16 cellular contexts compared by ENCODE assay signal in genomic region chr5:56106837-56107236, GRCh38.
"Had no signal": no experiment of that assay in that cellular context is flagged by ENCODE, and none has a peak within 500 bp of the region (broad histone marks: within the 10 kb centered on the region; RNA-seq: fewer than 3 reads in every experiment).

No MANE protein-coding gene starts in this region.

- H3K36me3 ChIP-seq: ascending aorta, lower lobe of right lung, thoracic aorta, upper lobe of left lung had no signal

- H3K36me3 Mint-ChIP-seq: natural killer cell; stimulated activated memory B cell treated with anti-CD40 and anti-IgM and Interleukin-4, amounts not matched to agents 10 μg/mL and 1 μg/mL and 100 μg/mL, for 72 hours had no signal

- H3K4me3 ChIP-seq: ascending aorta, coronary artery, lower lobe of right lung, smooth muscle cell, thoracic aorta, upper lobe of left lung had no signal

- H3K79me2 ChIP-seq: parathyroid adenoma had no signal

- H3K27ac ChIP-seq: ascending aorta, coronary artery, lower lobe of right lung, parathyroid adenoma, thoracic aorta, upper lobe of left lung had no signal

- H3K27ac Mint-ChIP-seq: natural killer cell; stimulated activated memory B cell treated with anti-CD40 and anti-IgM and Interleukin-4, amounts not matched to agents 10 μg/mL and 1 μg/mL and 100 μg/mL, for 72 hours had no signal

- H3K9ac ChIP-seq: parathyroid adenoma had no signal

- H3K4me1 Mint-ChIP-seq: natural killer cell; stimulated activated memory B cell treated with anti-CD40 and anti-IgM and Interleukin-4, amounts not matched to agents 10 μg/mL and 1 μg/mL and 100 μg/mL, for 72 hours had no signal

- H2AFZ ChIP-seq: parathyroid adenoma had no signal

- H3K4me3 Mint-ChIP-seq: natural killer cell; stimulated activated memory B cell treated with anti-CD40 and anti-IgM and Interleukin-4, amounts not matched to agents 10 μg/mL and 1 μg/mL and 100 μg/mL, for 72 hours had no signal

- H3K9me3 ChIP-seq: ascending aorta, lower lobe of right lung, thoracic aorta, upper lobe of left lung had no signal

- H3K27me3 ChIP-seq: ascending aorta, upper lobe of left lung had no signal

- H3K9me3 Mint-ChIP-seq: natural killer cell; stimulated activated memory B cell treated with anti-CD40 and anti-IgM and Interleukin-4, amounts not matched to agents 10 μg/mL and 1 μg/mL and 100 μg/mL, for 72 hours; T-helper 2 cell treated with Interferon-gamma antibody and Interleukin-4, amounts not matched to agents 5 μg/mL and 100 μg/mL, for 36 hours had no signal

- ATAC-seq: lower lobe of right lung; natural killer cell; sciatic nerve; stimulated activated memory B cell treated with anti-CD40 and anti-IgM and Interleukin-4, amounts not matched to agents 10 μg/mL and 1 μg/mL and 100 μg/mL, for 72 hours had no signal

- H3K4me1 ChIP-seq: ascending aorta, parathyroid adenoma had no signal

- DNase-seq: activated gamma-delta T cell; erythroblast; hypothalamus; islet precursor cell; lower lobe of right lung; natural killer cell; stimulated activated CD4-positive, alpha-beta T cell treated with anti-CD3 and anti-CD28 coated beads, Interleukin-4, amount 100 ng/mL, for 24 hours; upper lobe of left lung had no signal

- H3K4me2 ChIP-seq: smooth muscle cell had no signal
